In the genomic region with DNA sequence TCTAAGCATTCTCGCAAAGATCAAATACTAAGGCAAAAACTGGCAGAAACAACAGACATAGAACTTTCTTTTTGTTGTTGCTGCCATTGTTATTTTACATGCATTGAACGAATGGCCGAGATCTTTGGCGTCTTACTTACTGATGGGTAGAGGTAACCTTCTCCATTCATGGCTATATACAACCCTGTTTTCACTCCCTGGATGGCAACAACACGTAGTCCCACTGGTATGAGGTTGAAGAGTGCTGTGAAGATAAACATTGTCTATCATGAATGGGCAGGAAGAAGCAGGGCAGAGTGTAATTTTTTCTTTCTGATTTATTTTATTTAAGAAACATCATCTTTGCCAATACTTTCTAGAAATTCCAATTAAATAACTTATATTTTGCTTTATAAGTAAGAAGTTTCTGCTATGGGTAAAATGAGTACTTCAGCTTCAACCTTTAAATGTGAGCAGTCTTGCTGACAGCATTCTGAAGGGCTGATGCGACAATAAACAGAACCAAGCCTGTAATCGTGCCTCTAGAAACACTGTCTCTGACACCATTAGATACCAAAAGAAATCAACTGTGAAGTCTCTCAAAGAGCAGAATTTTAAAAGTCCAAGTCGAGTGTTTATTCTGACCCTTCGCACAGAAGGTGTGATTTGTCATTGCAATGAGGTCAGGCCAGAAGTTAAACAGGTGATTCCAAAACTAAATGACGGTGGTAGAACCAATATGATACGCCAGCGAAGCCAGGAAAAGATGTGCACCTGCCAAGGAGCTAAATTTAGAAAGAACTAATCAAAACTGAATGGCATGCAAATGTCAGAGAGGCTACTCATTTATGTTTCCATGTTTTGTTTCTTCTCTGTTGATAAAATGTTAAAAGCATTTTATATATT, we compare ENCODE assay signal across 11 cellular contexts.
A peak's percentile ranks its signal among the peaks of the same experiment; 100 is the strongest.
DNase-seq lines count a peak whose midpoint lies in the region; ATAC-seq lines count a peak whose summit lies in the region.
"Had no signal": no experiment of that assay in that cellular context is flagged by ENCODE, and none has a peak within 500 bp of the region (broad histone marks: within the 10 kb centered on the region; RNA-seq: fewer than 3 reads in every experiment).

No MANE protein-coding gene starts in this region.

- intact Hi-C loops in Right ventricle myocardium superior (cut with DNase I): no loop called here
- intact Hi-C loops in posterior vena cava (cut with DNase I): no loop called here

- DNase-seq in NCI-H146 treated with DMSO at 0.1 percent for 48 hours (lab: John Stamatoyannopoulos, UW; ENCODE audit: unreplicated experiment): peak; percentile 52
- no peak for DNase-seq in Right ventricle myocardium superior
- DNase-seq in posterior vena cava (ENCODE audit: low spot score): no peak
- DNase-seq in NCI-H446 (lab: John Stamatoyannopoulos, UW): no peak
- DNase-seq in NCI-H2227 treated with DMSO at 0.1 percent for 48 hours (lab: John Stamatoyannopoulos, UW): no peak
- DNase-seq in KG1 (lab: John Stamatoyannopoulos, UW): no peak
- DNase-seq: activated CD4-positive, alpha-beta T cell treated with anti-CD3 and anti-CD28 coated beads for 1 hour; head of caudate nucleus; NCI-H446 treated with DMSO at 0.1 percent for 48 hours had no signal

- ATAC-seq in GM19035 (IDR thresholded peaks at IDR 0.05; ENCODE audit: unreplicated experiment) (peak; percentile 44), HG02678 (IDR thresholded peaks at IDR 0.05; ENCODE audit: unreplicated experiment) (peak; percentile 35), Right ventricle myocardium superior (ENCODE audit: poor library complexity) (peak; percentile 93)

Comparison
In these comparisons a context has a peak if more than half of its experiments do, and no peak if none do; other contexts are left out.
1. ATAC-seq: peak in every context shown above with its lines; median percentile 93 in Right ventricle myocardium superior; 44 in GM19035; 35 in HG02678.